ENCODE assay signal across 9 cellular contexts in genomic region chr20:43916875-43917371, GRCh38. TPM values are rescaled to one million over a fixed set of nuclear protein-coding genes. Genes with fewer than 3 reads are reported as not detected.
A peak's percentile ranks its signal among the peaks of the same experiment; 100 is the strongest.
DNase-seq lines count a peak whose midpoint lies in the region; ATAC-seq and TF ChIP-seq lines count a peak whose summit lies in the region.
"Had no signal": no experiment of that assay in that cellular context is flagged by ENCODE, and none has a peak within 500 bp of the region (broad histone marks: within the 10 kb centered on the region; RNA-seq: fewer than 3 reads in every experiment).

No MANE protein-coding gene starts in this region.

- H3K4me3 ChIP-seq in GM12875 (ENCODE audit: low read depth, low read length) (peak overlapping the region; percentile 89), IMR-90 (ENCODE audit: insufficient read depth, low read depth, low read length) (peak overlapping the region; percentile 56), osteoblast (ENCODE audit: insufficient read depth, low read length) (no peak overlapping the region)

- H3K27me3 Mint-ChIP-seq in brain (peaks cover 32% of the 10 kb centered on the region), chondrocyte (ENCODE audit: low read depth) (peaks cover 75% of the 10 kb centered on the region)

- BruUV-seq in IMR-90 (replicated peaks; lab: Mats Ljungman, UMichigan), result no TSS peak

- H3K79me2 ChIP-seq in osteoblast (ENCODE audit: insufficient read depth, low read length), result no peaks in the 10 kb centered on the region

- H3K4me1 ChIP-seq in IMR-90 (ENCODE audit: control insufficient read depth, insufficient read depth, low read length), result peaks cover 7% of the 10 kb centered on the region
- H3K4me1 ChIP-seq in osteoblast (ENCODE audit: insufficient read depth, low read length), result peaks cover 6% of the 10 kb centered on the region

- DNase-seq in IMR-90, result peak; percentile 45
- no peak for DNase-seq in osteoblast (ENCODE audit: insufficient read length, low spot score, missing footprints)
- DNase-seq in chondrocyte (ENCODE audit: low spot score), result no peak
- DNase-seq in NCI-H1048 (lab: John Stamatoyannopoulos, UW), result no peak
- DNase-seq in putamen (ENCODE audit: low spot score), result no peak
- DNase-seq: NCI-H226 had no signal

- H2BK15ac ChIP-seq in IMR-90 (ENCODE audit: low read depth, low read length), result no peak overlapping the region; the same call in 2 of the 3 replicates

- no peak for TF ChIP-seq POLR2A in IMR-90 (IDR thresholded peaks at IDR 0.05; ENCODE audit: low read depth, low read length)

- intact Hi-C loops in IMR-90 (cut with micrococcal nuclease), result loop anchor here (2.0 to 5.0 kb wide), 2 partner anchors 22 to 165 kb away; no protein-coding TSS in a partner anchor

- H3K4me2 ChIP-seq in IMR-90 (ENCODE audit: low read depth, low read length), result peak overlapping the region; percentile 89
- peak overlapping the region; percentile 80 for H3K4me2 ChIP-seq in osteoblast (ENCODE audit: insufficient read depth, low read length)

- in situ Hi-C loops in IMR-90 (cut with MboI; ENCODE audit: low sequenced_read_pairs), result loop anchor here (10.0 kb wide), 1 partner anchor 162 kb away; no protein-coding TSS in a partner anchor

- ATAC-seq in IMR-90 (ENCODE audit: low read depth) (peak; percentile 30), HG03196 (IDR thresholded peaks at IDR 0.05; ENCODE audit: unreplicated experiment) (no peak)

- H4K5ac ChIP-seq in IMR-90 (ENCODE audit: low read depth, low read length), result no peak overlapping the region

- H3K9me3 ChIP-seq in IMR-90 (ENCODE audit: control insufficient read depth, insufficient read depth, low read length) (peaks cover 8% of the 10 kb centered on the region), osteoblast (ENCODE audit: low read depth, low read length) (peaks cover 9% of the 10 kb centered on the region)

- no peak overlapping the region for H3K23ac ChIP-seq in IMR-90 (ENCODE audit: low read depth, low read length)

- H2AFZ ChIP-seq in IMR-90 (replicated peaks; ENCODE audit: low read length, poor library complexity), result no peak overlapping the region
- H2AFZ ChIP-seq in osteoblast (ENCODE audit: low read length), result no peak overlapping the region

- H3K36me3 Mint-ChIP-seq in brain (no peaks in the 10 kb centered on the region), chondrocyte (ENCODE audit: low read depth) (peaks cover 9% of the 10 kb centered on the region)

- H3K9ac ChIP-seq in IMR-90 (ENCODE audit: low read depth, low read length), result peak overlapping the region; percentile 64

- TF ChIP-seq CTCF in GM12875 (IDR thresholded peaks at IDR 0.05; ENCODE audit: borderline replicate concordance, insufficient read depth, low read depth, low read length), result no peak
- no peak for TF ChIP-seq CTCF in IMR-90 (conservative IDR thresholded peaks at IDR 0.05; ENCODE audit: low read depth, low read length)
- TF ChIP-seq CTCF in brain (conservative IDR thresholded peaks at IDR 0.05), result no peak
- TF ChIP-seq CTCF in osteoblast (IDR thresholded peaks at IDR 0.05; ENCODE audit: extremely low read depth, low read depth, low read length), result no peak
- no peak for TF ChIP-seq CTCF in chondrocyte (IDR thresholded peaks at IDR 0.05)

- TF ChIP-seq RAD21 in IMR-90 (IDR thresholded peaks at IDR 0.05; ENCODE audit: low read length), result no peak

- peak overlapping the region; percentile 71; the same call in 1 of the 2 replicates for H4K91ac ChIP-seq in IMR-90 (ENCODE audit: insufficient read depth, low read depth, low read length)

- H4K20me1 ChIP-seq in IMR-90 (ENCODE audit: insufficient read depth, low read length) (peaks cover 47% of the 10 kb centered on the region), osteoblast (ENCODE audit: insufficient read depth, low read length) (peaks cover 5% of the 10 kb centered on the region)

- CTCF ChIA-PET in IMR-90 (lab: Yijun Ruan, JAX), result interaction anchor here (1.3 kb wide), 1 partner anchor 24 kb away, joined by 4 read pairs; no protein-coding TSS in a partner anchor

- H3K4me1 Mint-ChIP-seq in brain (peaks cover 26% of the 10 kb centered on the region), chondrocyte (ENCODE audit: low read depth) (peaks cover 16% of the 10 kb centered on the region)

- H3K36me3 ChIP-seq in IMR-90 (ENCODE audit: control insufficient read depth, insufficient read depth, low read length) (no peaks in the 10 kb centered on the region), osteoblast (ENCODE audit: insufficient read depth, low read length) (no peaks in the 10 kb centered on the region)

- no peak overlapping the region for H3K18ac ChIP-seq in IMR-90 (ENCODE audit: low read depth, low read length)

- H3K79me1 ChIP-seq in IMR-90 (ENCODE audit: low read depth in 1 of 2, low read length in 2 of 2), result peaks cover 32 to 65% of the 10 kb centered on the region in 2 experiments

- H3K9me1 ChIP-seq in IMR-90 (ENCODE audit: insufficient read depth, low read length), result peaks cover 24% of the 10 kb centered on the region

- POLR2A ChIA-PET in IMR-90 (lab: Charles Lee; ENCODE audit: unreplicated experiment), result no interaction called here

- H2AK5ac ChIP-seq in IMR-90 (ENCODE audit: low read depth, low read length), result peak overlapping the region; percentile 96

- peak overlapping the region; percentile 63 for H2AK9ac ChIP-seq in IMR-90 (replicated peaks; ENCODE audit: low read depth, low read length, poor library complexity)

- no peak overlapping the region; a peak in 2 of 4 replicates for H4K8ac ChIP-seq in IMR-90 (ENCODE audit: low read depth in 2 of 2, low read length in 2 of 2)

- peak overlapping the region; percentile 90; the same call in 1 of the 2 replicates for H3K4ac ChIP-seq in IMR-90 (ENCODE audit: low read depth, low read length)

- H2BK20ac ChIP-seq in IMR-90 (ENCODE audit: low read depth, low read length), result no peak overlapping the region

- no peak overlapping the region for H3K56ac ChIP-seq in IMR-90 (ENCODE audit: extremely low read depth, insufficient read depth, low read length)

- peak overlapping the region; percentile 89 for H3K27ac ChIP-seq in IMR-90 (ENCODE audit: insufficient read depth, low read length)
- H3K27ac ChIP-seq in osteoblast (ENCODE audit: low read depth, low read length), result no peak overlapping the region

- dilution Hi-C loops in IMR-90 (cut with HindIII; ENCODE audit: low sequenced_read_pairs, unreplicated experiment), result no loop called here

- H2BK5ac ChIP-seq in IMR-90 (ENCODE audit: low read depth, low read length, poor library complexity, severe bottlenecking), result no peak overlapping the region

- peak overlapping the region; percentile 56 to 85 (median 75) for H3K4me3 Mint-ChIP-seq in brain
- no peak overlapping the region for H3K4me3 Mint-ChIP-seq in chondrocyte (ENCODE audit: unreplicated experiment)

- H2BK120ac ChIP-seq in IMR-90 (ENCODE audit: low read depth, low read length), result no peak overlapping the region

- H3K9me3 Mint-ChIP-seq in brain, result peaks cover 16 to 36% (median 26%) of the 10 kb centered on the region in 5 experiments
- H3K9me3 Mint-ChIP-seq in chondrocyte (ENCODE audit: low read depth), result peaks cover 18% of the 10 kb centered on the region

- no peak overlapping the region; the same call in 1 of the 2 replicates for H3K14ac ChIP-seq in IMR-90 (replicated peaks; ENCODE audit: low read depth, low read length)

- WGBS in IMR-90 (ENCODE audit: extremely low coverage in 2 of 2, insufficient read length in 1 of 2), 2 experiments, result 25% methylated on average over 2 of the region's 9 CpGs; no CpG with 5 or more reads in 1 of the 2 experiments

- H3K27ac Mint-ChIP-seq in brain (peak overlapping the region in 2 of 5 experiments; percentile 37 to 56), chondrocyte (ENCODE audit: unreplicated experiment) (no peak overlapping the region)

- H3K27me3 ChIP-seq in IMR-90 (ENCODE audit: control insufficient read depth, insufficient read depth, low read length) (no peaks in the 10 kb centered on the region), osteoblast (ENCODE audit: insufficient read depth, low read length) (peaks cover 21% of the 10 kb centered on the region)

TF ChIP-seq in IMR-90, 13 proteins besides CTCF, POLR2A, EP300 and RAD21:
- no peak for TF ChIP-seq FOS (IDR thresholded peaks at IDR 0.05; ENCODE audit: low read depth, low read length)
- peak; percentile 52; the same call in 1 of the 2 replicates for TF ChIP-seq MAFK (IDR thresholded peaks at IDR 0.05; ENCODE audit: low read depth, low read length)
- TF ChIP-seq RCOR1 (IDR thresholded peaks at IDR 0.05; ENCODE audit: insufficient replicate concordance, low read length), result no peak
TF ChIP-seq in IMR-90: peak in this region for 1.

RNA-seq across cellular contexts. Expression of gene TOX2, which starts 2.3 kb away (rescaled TPM):
- 1.1 and 1.3 TPM in 2 replicates for total RNA-seq in IMR-90 (2012; rRNA removed)
- 17.2 and 17.5 TPM in 2 replicates for polyA plus RNA-seq in IMR-90 (2012; rRNA removed)
- polyA plus RNA-seq in IMR-90 (2012; cell fraction: cytosol; rRNA removed), result 14.6 and 25.9 TPM in 2 replicates
- 17.1 and 23.2 TPM in 2 replicates for polyA plus RNA-seq in IMR-90 (2012; cell fraction: nucleus; rRNA removed; ENCODE audit: low replicate concordance)
- 39.5 TPM for polyA plus RNA-seq in brain (ENCODE audit: insufficient read depth, low read depth, low replicate concordance)
- total RNA-seq in osteoblast, result 0.88 and 1.1 TPM in 2 replicates
- total RNA-seq in chondrocyte, result 0.12 to 0.18 TPM in 2 of 3 replicates, not detected in the other
